In genomic region chr9:111598730-111599091, GRCh38 we compare ENCODE assay signal across 8 cellular contexts. TPM values are rescaled to one million over a fixed set of nuclear protein-coding genes. Genes with fewer than 3 reads are reported as not detected.
DNase-seq lines count a peak whose midpoint lies in the region; ATAC-seq, FAIRE-seq and TF ChIP-seq lines count a peak whose summit lies in the region.

No MANE protein-coding gene starts in this region.

- H3K4me1 Mint-ChIP-seq in activated T-cell treated with anti-CD3 and anti-CD28 coated beads, Interleukin-2, amount 50 U/mL, for 72 hours (ENCODE audit: low read depth): peaks cover 24% of the 10 kb centered on the region

- H3K9me3 Mint-ChIP-seq in activated T-cell treated with anti-CD3 and anti-CD28 coated beads, Interleukin-2, amount 50 U/mL, for 72 hours: no peaks in the 10 kb centered on the region

- H3K27ac ChIP-seq in gastroesophageal sphincter (peak overlapping the region; percentile 52 to 91 (median 88)), pancreas (peak overlapping the region; percentile 64 to 84 (median 77))

- WGBS in gastroesophageal sphincter (ENCODE audit: low coverage in 1 of 2), 2 donors: 0 to 1% methylated on average over 8 to 15 of the region's 16 CpGs
- 1 to 2% methylated on average over 16 of the region's 16 CpGs for WGBS in pancreas, 2 donors

- H3K27me3 ChIP-seq in gastroesophageal sphincter (no peaks in the 10 kb centered on the region), pancreas (no peaks in the 10 kb centered on the region)

- TF ChIP-seq CTCF in gastroesophageal sphincter (IDR thresholded peaks at IDR 0.05) (no peak), pancreas (IDR thresholded peaks at IDR 0.05) (no peak)

- no peak for FAIRE-seq in pancreas (lab: Jason Lieb, UNC)

- H3K4me3 ChIP-seq in gastroesophageal sphincter: peak overlapping the region; percentile 62 to 84
- H3K4me3 ChIP-seq in pancreas: peak overlapping the region; percentile 59 to 70 (median 64)

- H3K9me3 ChIP-seq in gastroesophageal sphincter (no peaks in the 10 kb centered on the region), pancreas (no peaks in the 10 kb centered on the region)

- peaks cover 3 to 4% of the 10 kb centered on the region in 2 donors for H3K36me3 Mint-ChIP-seq in activated T-cell treated with anti-CD3 and anti-CD28 coated beads, Interleukin-2, amount 50 U/mL, for 72 hours (ENCODE audit: insufficient read depth in 2 of 2)

- H3K4me1 ChIP-seq in gastroesophageal sphincter: peaks cover 0 to 33% (median 0%) of the 10 kb centered on the region in 3 donors
- H3K4me1 ChIP-seq in pancreas: peaks cover 0 to 9% (median 0%) of the 10 kb centered on the region in 3 donors

- TF ChIP-seq EP300 in gastroesophageal sphincter (IDR thresholded peaks at IDR 0.05): no peak

- H3K4me3 Mint-ChIP-seq in activated T-cell treated with anti-CD3 and anti-CD28 coated beads, Interleukin-2, amount 50 U/mL, for 72 hours: peak overlapping the region; percentile 89 to 93

- intact Hi-C loops in pancreas (cut with DNase I): loop anchor here in 1 of 3 donors (10.0 kb wide), 1 partner anchor 86 kb away; no protein-coding TSS in a partner anchor

- ATAC-seq in HG03354 (IDR thresholded peaks at IDR 0.05; ENCODE audit: poor library complexity, severe bottlenecking, unreplicated experiment) (peak; percentile 19), gastroesophageal sphincter (peak; percentile 79), pancreas (peak; percentile 48 to 70 (median 58)), GM21367 (IDR thresholded peaks at IDR 0.05; ENCODE audit: unreplicated experiment) (no peak), HG02610 (IDR thresholded peaks at IDR 0.05; ENCODE audit: unreplicated experiment) (no peak)
- ATAC-seq in activated T-cell treated with anti-CD3 and anti-CD28 coated beads, Interleukin-2, amount 50 U/mL, for 72 hours (replicated peaks in 1 of 2): peak; percentile 24 to 42

- peak; percentile 39 for DNase-seq in EL
- peak in 1 of 2 donors; percentile 7 for DNase-seq in activated T-cell treated with anti-CD3 and anti-CD28 coated beads, Interleukin-2, amount 50 U/mL, for 72 hours
- DNase-seq in pancreas: peak in 5 of 6 donors; percentile 5 to 56 (median 30)
- DNase-seq in DMS153 (lab: John Stamatoyannopoulos, UW): no peak

- H3K27me3 Mint-ChIP-seq in activated T-cell treated with anti-CD3 and anti-CD28 coated beads, Interleukin-2, amount 50 U/mL, for 72 hours (ENCODE audit: low read depth): peaks cover 43% of the 10 kb centered on the region

- H3K27ac Mint-ChIP-seq in activated T-cell treated with anti-CD3 and anti-CD28 coated beads, Interleukin-2, amount 50 U/mL, for 72 hours: no peak overlapping the region

- H3K36me3 ChIP-seq in gastroesophageal sphincter (peaks cover 0 to 31% of the 10 kb centered on the region in 2 donors), pancreas (peaks cover 0 to 5% (median 0%) of the 10 kb centered on the region in 3 donors)

- TF ChIP-seq POLR2A in gastroesophageal sphincter (IDR thresholded peaks at IDR 0.05): no peak

RNA-seq across cellular contexts. Expression of gene PTGR1, which starts 0.7 kb away (rescaled TPM):
- total RNA-seq in activated T-cell treated with anti-CD3 and anti-CD28 coated beads, Interleukin-2, amount 50 U/mL, for 72 hours: 1 to 10 TPM; 1.3 to 3.0 TPM
- total RNA-seq in gastroesophageal sphincter: 10 to 100 TPM; 19.1 to 59.6 (median 43.7) TPM
- total RNA-seq in pancreas: 10 to 100 TPM in 4 of 6 donors, 1 to 10 TPM in 2; 7.6 to 28.8 (median 14.6) TPM
- 10 to 100 TPM in 1 of 2 donors, 1 to 10 TPM in 1; 5.0 to 14.7 TPM for polyA plus RNA-seq in pancreas

RNA-seq across cellular contexts. Expression of gene DNAJC25, which starts 32.4 kb away (rescaled TPM):
- total RNA-seq in activated T-cell treated with anti-CD3 and anti-CD28 coated beads, Interleukin-2, amount 50 U/mL, for 72 hours: 1 to 10 TPM; 3.6 to 5.4 TPM
- 1 to 10 TPM; 7.9 to 9.9 (median 9.2) TPM for total RNA-seq in gastroesophageal sphincter
- 1 to 10 TPM; 2.2 to 4.1 (median 3.2) TPM for total RNA-seq in pancreas
- polyA plus RNA-seq in pancreas: 1 to 10 TPM; 4.0 to 6.7 TPM

Comparison
In these comparisons a context has a peak if more than half of its experiments do, and no peak if none do; other contexts are left out.
1. ATAC-seq: peak in HG03354 (single experiment), activated T-cell treated with anti-CD3 and anti-CD28 coated beads, Interleukin-2, amount 50 U/mL, for 72 hours (2 of 2), gastroesophageal sphincter (single experiment) and pancreas (4 of 4); none in GM21367 (single experiment) and HG02610 (single experiment).